2 cellular contexts compared by ENCODE assay signal in the genomic region with DNA sequence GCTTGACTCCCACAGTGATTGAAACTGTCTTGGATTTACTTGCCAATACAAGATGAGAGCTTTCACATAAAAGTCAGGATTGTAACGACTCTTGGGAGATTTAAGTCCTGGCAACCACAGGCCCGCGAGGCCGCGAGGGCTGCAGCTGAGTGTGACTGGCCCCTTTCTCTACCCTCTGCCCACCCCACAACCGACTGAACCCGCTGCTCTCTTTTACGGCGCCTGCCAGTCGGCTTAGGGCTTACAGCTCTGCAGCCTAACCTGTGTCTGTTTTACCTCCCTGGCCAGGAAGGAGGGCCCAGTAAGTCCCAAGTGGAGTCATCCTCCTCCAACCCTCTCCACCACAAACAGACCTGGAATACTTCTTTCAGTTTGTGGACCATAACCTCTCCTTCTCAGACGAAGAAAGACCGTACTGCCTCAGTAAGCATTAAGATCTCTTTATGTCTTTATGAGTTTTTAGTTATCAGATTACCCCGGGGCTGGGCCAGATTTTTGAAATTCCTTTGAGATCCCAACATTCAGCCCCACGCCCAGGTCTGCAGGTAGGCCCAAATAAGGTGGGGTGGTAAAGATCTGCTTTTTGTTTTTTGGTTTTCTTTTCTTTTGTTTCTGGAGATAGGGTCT.
TF ChIP-seq lines count a peak whose summit lies in the region.

No MANE protein-coding gene starts in this region.

TF ChIP-seq in Ishikawa, 13 proteins besides CTCF, POLR2A, EP300 and RAD21:
- TF ChIP-seq FOXM1 (IDR thresholded peaks at IDR 0.05; ENCODE audit: borderline replicate concordance, low read depth) (no peak), TEAD4 (IDR thresholded peaks at IDR 0.05) (peak; percentile 41; the same call in 1 of the 2 replicates)

TF ChIP-seq in endothelial cell of umbilical vein, 7 proteins besides CTCF, POLR2A, EP300 and RAD21:
- TF ChIP-seq FOS (IDR thresholded peaks at IDR 0.05; ENCODE audit: borderline replicate concordance, insufficient read depth, low read length) (no peak), GATA2 (IDR thresholded peaks at IDR 0.05; ENCODE audit: insufficient read depth, insufficient read length, low read depth, low read length) (no peak), MYC (IDR thresholded peaks at IDR 0.05; ENCODE audit: low read depth, low read length) (no peak), EZH2 (IDR thresholded peaks at IDR 0.05; ENCODE audit: borderline replicate concordance, low read depth, low read length, severe bottlenecking) (no peak), POLR2AphosphoS5 (IDR thresholded peaks at IDR 0.05; ENCODE audit: insufficient read depth, low read depth, low read length) (no peak), JUN (IDR thresholded peaks at IDR 0.05; ENCODE audit: borderline replicate concordance, insufficient read depth, insufficient read length, low read depth) (no peak)
- TF ChIP-seq, protein P1, sequence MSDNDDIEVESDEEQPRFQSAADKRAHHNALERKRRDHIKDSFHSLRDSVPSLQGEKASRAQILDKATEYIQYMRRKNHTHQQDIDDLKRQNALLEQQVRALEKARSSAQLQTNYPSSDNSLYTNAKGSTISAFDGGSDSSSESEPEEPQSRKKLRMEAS (IDR thresholded peaks at IDR 0.05; ENCODE audit: insufficient read depth, insufficient read length): no peak
